Comparison of ENCODE assay signal across 8 cellular contexts in genomic region chr13:42271337-42272114, GRCh38. TPM values are rescaled to one million over a fixed set of nuclear protein-coding genes. Genes with fewer than 3 reads are reported as not detected.
DNase-seq lines count a peak whose midpoint lies in the region; ATAC-seq and TF ChIP-seq lines count a peak whose summit lies in the region.

No MANE protein-coding gene starts in this region.

- H3K27ac Mint-ChIP-seq in WTC11 (peak overlapping the region; percentile 10; the same call in 1 of the 2 replicates), immature natural killer cell (peak overlapping the region; percentile 93 to 97 (median 96))

- peak overlapping the region; percentile 92 for H2AFZ ChIP-seq in smooth muscle cell (ENCODE audit: low read depth)

- H3K4me3 Mint-ChIP-seq in WTC11: peak overlapping the region; percentile 84
- peak overlapping the region; percentile 93 to 98 (median 97) for H3K4me3 Mint-ChIP-seq in immature natural killer cell

- peaks cover 35% of the 10 kb centered on the region for H3K79me2 ChIP-seq in smooth muscle cell (ENCODE audit: low read depth)

- WGBS in smooth muscle cell (ENCODE audit: low lambda C conversion rate): 5% methylated on average over 52 of the region's 57 CpGs

- no peaks in the 10 kb centered on the region for H3K9me3 ChIP-seq in smooth muscle cell (replicated peaks; ENCODE audit: low read depth)

- peak overlapping the region; percentile 91 for H3K4me2 ChIP-seq in smooth muscle cell

- peak overlapping the region; percentile 85 for H3K9ac ChIP-seq in smooth muscle cell (ENCODE audit: low read depth)

- peaks cover 11% of the 10 kb centered on the region for H3K27me3 Mint-ChIP-seq in WTC11 (ENCODE audit: low read depth)
- H3K27me3 Mint-ChIP-seq in immature natural killer cell (ENCODE audit: low read depth in 3 of 3): peaks cover 10 to 19% (median 11%) of the 10 kb centered on the region in 3 donors

- peak; percentile 97 for DNase-seq in AG08395 (ENCODE audit: low spot score)
- peak; percentile 97 for DNase-seq in NCI-H2227 (lab: John Stamatoyannopoulos, UW; ENCODE audit: unreplicated experiment)
- peak; percentile 84 for DNase-seq in WTC11 (ENCODE audit: low spot score)
- DNase-seq in caudate nucleus (lab: John Stamatoyannopoulos, UW): peak; percentile 54 to 99 (median 96)
- peak; percentile 95 to 96 (median 95) for DNase-seq in immature natural killer cell
- peak; percentile 84 for DNase-seq in smooth muscle cell (lab: John Stamatoyannopoulos, UW; ENCODE audit: unreplicated experiment)

- H3K27me3 ChIP-seq in smooth muscle cell (ENCODE audit: low read depth): no peaks in the 10 kb centered on the region

- ATAC-seq in GM18909 (IDR thresholded peaks at IDR 0.05; ENCODE audit: poor library complexity, unreplicated experiment): peak; percentile 86
- ATAC-seq in HG03159 (IDR thresholded peaks at IDR 0.05; ENCODE audit: unreplicated experiment): peak; percentile 79
- ATAC-seq in WTC11: peak; percentile 77

- TF ChIP-seq CTCF in WTC11 (IDR thresholded peaks at IDR 0.05) (no peak), smooth muscle cell (IDR thresholded peaks at IDR 0.05; ENCODE audit: borderline replicate concordance, insufficient read depth, poor library complexity, severe bottlenecking) (no peak)

- H3K27ac ChIP-seq in caudate nucleus (ENCODE audit: low read depth, low read length): peak overlapping the region; percentile 94
- peak overlapping the region; percentile 54 for H3K27ac ChIP-seq in smooth muscle cell (ENCODE audit: low read depth)

- POLR2A ChIA-PET in WTC11 (lab: Charles Lee): interaction anchor here (0.6 to 1.5 kb wide), 6 partner anchors 8 to 223 kb away, joined by 3 to 7 read pairs (median 4); partner anchors contain the start of gene DGKH

- H3K9me3 Mint-ChIP-seq in WTC11 (peaks cover 29% of the 10 kb centered on the region), immature natural killer cell (no peaks in the 10 kb centered on the region)

- peaks cover 24% of the 10 kb centered on the region for H3K36me3 Mint-ChIP-seq in WTC11
- H3K36me3 Mint-ChIP-seq in immature natural killer cell: no peaks in the 10 kb centered on the region

- H4K20me1 ChIP-seq in smooth muscle cell (ENCODE audit: low read depth): no peaks in the 10 kb centered on the region

- peaks cover 14% of the 10 kb centered on the region for H3K4me1 ChIP-seq in smooth muscle cell (ENCODE audit: low read depth)

- peak overlapping the region; percentile 94 for H3K4me3 ChIP-seq in smooth muscle cell

- CTCF ChIA-PET in WTC11 (lab: Charles Lee): interaction anchor here (0.6 to 1.2 kb wide), 3 partner anchors 12 to 1080 kb away, joined by 3 to 4 read pairs (median 3); no protein-coding TSS in a partner anchor

- no peaks in the 10 kb centered on the region for H3F3A ChIP-seq in smooth muscle cell (ENCODE audit: low read depth)

- H3K4me1 Mint-ChIP-seq in WTC11 (peaks cover 32% of the 10 kb centered on the region), immature natural killer cell (peaks cover 43 to 58% of the 10 kb centered on the region in 2 donors)

- H3K36me3 ChIP-seq in smooth muscle cell (ENCODE audit: low read depth): no peaks in the 10 kb centered on the region

TF ChIP-seq in WTC11, 78 proteins besides CTCF, POLR2A, EP300 and RAD21 (continues in another document):
- peak; percentile 75; the same call in 1 of the 2 replicates for TF ChIP-seq MYBL2 (CRISPR knock-in tag; IDR thresholded peaks at IDR 0.05)
- peak; percentile 4; the same call in 1 of the 2 replicates for TF ChIP-seq TEAD1 (CRISPR knock-in tag; IDR thresholded peaks at IDR 0.05)
- no peak for TF ChIP-seq ZNF423 (CRISPR knock-in tag; IDR thresholded peaks at IDR 0.05)
- TF ChIP-seq AFF4 (CRISPR knock-in tag; IDR thresholded peaks at IDR 0.05; ENCODE audit: borderline replicate concordance): no peak
- 0 out of 2 replicates have a peak, but pooled peaks have one; percentile 43 for TF ChIP-seq GABPB1 (CRISPR knock-in tag; IDR thresholded peaks at IDR 0.05)
- no peak for TF ChIP-seq ZNF425 (CRISPR knock-in tag; conservative IDR thresholded peaks at IDR 0.05)
- TF ChIP-seq, protein P1, sequence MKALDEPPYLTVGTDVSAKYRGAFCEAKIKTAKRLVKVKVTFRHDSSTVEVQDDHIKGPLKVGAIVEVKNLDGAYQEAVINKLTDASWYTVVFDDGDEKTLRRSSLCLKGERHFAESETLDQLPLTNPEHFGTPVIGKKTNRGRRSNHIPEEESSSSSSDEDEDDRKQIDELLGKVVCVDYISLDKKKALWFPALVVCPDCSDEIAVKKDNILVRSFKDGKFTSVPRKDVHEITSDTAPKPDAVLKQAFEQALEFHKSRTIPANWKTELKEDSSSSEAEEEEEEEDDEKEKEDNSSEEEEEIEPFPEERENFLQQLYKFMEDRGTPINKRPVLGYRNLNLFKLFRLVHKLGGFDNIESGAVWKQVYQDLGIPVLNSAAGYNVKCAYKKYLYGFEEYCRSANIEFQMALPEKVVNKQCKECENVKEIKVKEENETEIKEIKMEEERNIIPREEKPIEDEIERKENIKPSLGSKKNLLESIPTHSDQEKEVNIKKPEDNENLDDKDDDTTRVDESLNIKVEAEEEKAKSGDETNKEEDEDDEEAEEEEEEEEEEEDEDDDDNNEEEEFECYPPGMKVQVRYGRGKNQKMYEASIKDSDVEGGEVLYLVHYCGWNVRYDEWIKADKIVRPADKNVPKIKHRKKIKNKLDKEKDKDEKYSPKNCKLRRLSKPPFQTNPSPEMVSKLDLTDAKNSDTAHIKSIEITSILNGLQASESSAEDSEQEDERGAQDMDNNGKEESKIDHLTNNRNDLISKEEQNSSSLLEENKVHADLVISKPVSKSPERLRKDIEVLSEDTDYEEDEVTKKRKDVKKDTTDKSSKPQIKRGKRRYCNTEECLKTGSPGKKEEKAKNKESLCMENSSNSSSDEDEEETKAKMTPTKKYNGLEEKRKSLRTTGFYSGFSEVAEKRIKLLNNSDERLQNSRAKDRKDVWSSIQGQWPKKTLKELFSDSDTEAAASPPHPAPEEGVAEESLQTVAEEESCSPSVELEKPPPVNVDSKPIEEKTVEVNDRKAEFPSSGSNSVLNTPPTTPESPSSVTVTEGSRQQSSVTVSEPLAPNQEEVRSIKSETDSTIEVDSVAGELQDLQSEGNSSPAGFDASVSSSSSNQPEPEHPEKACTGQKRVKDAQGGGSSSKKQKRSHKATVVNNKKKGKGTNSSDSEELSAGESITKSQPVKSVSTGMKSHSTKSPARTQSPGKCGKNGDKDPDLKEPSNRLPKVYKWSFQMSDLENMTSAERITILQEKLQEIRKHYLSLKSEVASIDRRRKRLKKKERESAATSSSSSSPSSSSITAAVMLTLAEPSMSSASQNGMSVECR (CRISPR knock-in tag; IDR thresholded peaks at IDR 0.05; ENCODE audit: borderline replicate concordance): no peak
- TF ChIP-seq MAX (CRISPR knock-in tag; IDR thresholded peaks at IDR 0.05): peak; percentile 83

RNA-seq across cellular contexts. Expression of gene AKAP11, which starts 0.4 kb away (rescaled TPM):
- 16.7 to 18.2 TPM (median 17.7 TPM) in 3 replicates for total RNA-seq in WTC11 (2021)
- polyA plus RNA-seq in immature natural killer cell: 1 to 10 TPM; 1.8 to 4.0 (median 2.9) TPM
- total RNA-seq in smooth muscle cell: 27.5 and 28.3 TPM in 2 replicates
- 2.1 and 3.1 TPM in 2 replicates for polyA plus RNA-seq in smooth muscle cell

Comparison
In these comparisons a context has a peak if more than half of its experiments do, and no peak if none do; other contexts are left out.
1. Peak in every context shown above with its lines: DNase-seq, ATAC-seq, H3K4me3 ChIP-seq and H3K27ac ChIP-seq.